Comparison of ENCODE assay signal across 26 cellular contexts in genomic region chr13:62137629-62138405, GRCh38.
"Had no signal": no experiment of that assay in that cellular context is flagged by ENCODE, and none has a peak within 500 bp of the region (broad histone marks: within the 10 kb centered on the region; RNA-seq: fewer than 3 reads in every experiment).

No MANE protein-coding gene starts in this region.

- H3K9ac ChIP-seq: neural progenitor cell had no signal

- H3K4me1 ChIP-seq: gastroesophageal sphincter, heart right ventricle, left lung, neural progenitor cell, psoas muscle, spleen, testis, tibial nerve, upper lobe of right lung, uterus had no signal

- H3K4me3 ChIP-seq: gastroesophageal sphincter, heart right ventricle, left lung, neural progenitor cell, psoas muscle, skin epidermis, spleen, testis, tibial nerve, upper lobe of right lung, uterus had no signal

- H3K9me3 ChIP-seq: testis, uterus had no signal

- DNase-seq: cortex of kidney; effector CD4-positive, alpha-beta T cell; foreskin fibroblast; heart right ventricle; hippocampal formation; left cardiac atrium; left lung; mesendoderm; midbrain; naive thymus-derived CD4-positive, alpha-beta T cell; nucleus accumbens; posterior cingulate gyrus; psoas muscle; right cardiac atrium; spleen; stimulated activated CD4-positive, alpha-beta T cell treated with anti-CD3 and anti-CD28 coated beads, Interleukin-4, amount 100 ng/mL, for 4 hours; stimulated activated naive CD8-positive, alpha-beta T cell treated with anti-CD3 and anti-CD28 coated beads, Interleukin-15, Interleukin-2, amounts not matched to agents 100 U/mL and 50 U/mL, for 24 hours; substantia nigra; testis; upper lobe of right lung; uterus had no signal

- H3K4me2 ChIP-seq: neural progenitor cell had no signal

- H3K27me3 ChIP-seq: gastroesophageal sphincter, heart right ventricle, left lung, neural progenitor cell, spleen, testis, tibial nerve, upper lobe of right lung, uterus had no signal

- H2AFZ ChIP-seq: neural progenitor cell had no signal

- H3K36me3 ChIP-seq: gastroesophageal sphincter, heart right ventricle, left lung, neural progenitor cell, spleen, tibial nerve, upper lobe of right lung, uterus had no signal

- H3K27ac ChIP-seq: epithelial cell of prostate, gastroesophageal sphincter, heart right ventricle, left lung, neural progenitor cell, psoas muscle, skin epidermis, spleen, testis, tibial nerve, upper lobe of right lung, uterus had no signal
